Comparison of ENCODE assay signal across 24 cellular contexts in the genomic region with DNA sequence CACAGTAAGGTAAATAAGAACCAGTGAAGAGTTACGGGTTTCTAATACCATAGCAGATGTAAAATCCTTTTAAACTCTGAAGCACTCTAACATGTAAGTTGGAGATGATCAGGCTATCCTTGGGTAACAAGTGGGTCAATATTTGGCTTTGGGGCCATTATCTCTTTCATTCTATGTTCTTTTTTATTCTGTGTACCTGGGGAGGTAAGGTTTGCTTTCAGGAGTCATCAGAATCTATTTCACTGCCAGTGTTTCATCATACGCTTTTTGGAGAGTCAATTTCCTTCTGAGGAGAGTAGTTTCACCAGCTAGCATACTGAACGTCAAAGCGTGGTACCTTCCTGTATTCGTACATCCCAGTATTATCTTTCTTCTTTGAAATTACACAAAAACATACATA.
"Had no signal": no experiment of that assay in that cellular context is flagged by ENCODE, and none has a peak within 500 bp of the region (broad histone marks: within the 10 kb centered on the region; RNA-seq: fewer than 3 reads in every experiment).

No MANE protein-coding gene starts in this region.

- H3K9me3 ChIP-seq: adrenal gland had no signal

- H3K36me3 ChIP-seq: adrenal gland, SJSA1 had no signal

- H3K27me3 ChIP-seq: adrenal gland, SJSA1 had no signal

- DNase-seq: activated CD4-positive, alpha-beta T cell treated with anti-CD3 and anti-CD28 coated beads for 48 hours; activated CD4-positive, alpha-beta T cell treated with anti-CD3 and anti-CD28 coated beads, Interleukin-2, amount 50 U/mL, for 4 hours; activated CD4-positive, CD25-positive, alpha-beta regulatory T cell treated with anti-CD3 and anti-CD28 coated beads, Interleukin-2, amount 50 U/mL, for 72 hours; activated CD8-positive, alpha-beta memory T cell treated with anti-CD3 and anti-CD28 coated beads, Interleukin-2, amount 50 U/mL, for 48 hours; activated CD8-positive, alpha-beta T cell treated with anti-CD3 and anti-CD28 coated beads, Interleukin-2, amount 10 ng/mL, durations not matched to agents 7 days and 5 days; activated naive CD4-positive, alpha-beta T cell treated with anti-CD3 and anti-CD28 coated beads, Interleukin-2, amount 50 U/mL, for 16 hours; activated naive CD8-positive, alpha-beta T cell treated with anti-CD3 and anti-CD28 coated beads, Interleukin-2, amount 10 ng/mL, durations not matched to agents 7 days and 5 days; activated T-cell treated with anti-CD3 and anti-CD28 coated beads, Interleukin-2, amount 50 U/mL, for 1 hour; adrenal gland; cerebellar nuclear complex; KG1; NCI-H1048; NCI-H1694; NCI-H2081 treated with DMSO at 0.1 percent for 48 hours; NCI-H2171 treated with DMSO at 0.1 percent for 48 hours; NCI-H226; NCI-H526; NCI-H774; NK-92 treated with Interleukin-12 subunit alpha and Interleukin-12 subunit beta, amount 100 ng/mL, for 24 hours; OCI-M1; RPMI8226 had no signal

- H3K27ac ChIP-seq: adrenal gland, SJSA1 had no signal

- ATAC-seq: activated CD8-positive, alpha-beta T cell treated with anti-CD3 and anti-CD28 coated beads, Interleukin-2, amount 10 ng/mL, durations not matched to agents 7 days and 5 days; Right ventricle myocardium inferior had no signal

- FAIRE-seq: colon had no signal

- H3K4me3 ChIP-seq: adrenal gland, SJSA1 had no signal
